8 cellular contexts compared by ENCODE assay signal in the genomic region with DNA sequence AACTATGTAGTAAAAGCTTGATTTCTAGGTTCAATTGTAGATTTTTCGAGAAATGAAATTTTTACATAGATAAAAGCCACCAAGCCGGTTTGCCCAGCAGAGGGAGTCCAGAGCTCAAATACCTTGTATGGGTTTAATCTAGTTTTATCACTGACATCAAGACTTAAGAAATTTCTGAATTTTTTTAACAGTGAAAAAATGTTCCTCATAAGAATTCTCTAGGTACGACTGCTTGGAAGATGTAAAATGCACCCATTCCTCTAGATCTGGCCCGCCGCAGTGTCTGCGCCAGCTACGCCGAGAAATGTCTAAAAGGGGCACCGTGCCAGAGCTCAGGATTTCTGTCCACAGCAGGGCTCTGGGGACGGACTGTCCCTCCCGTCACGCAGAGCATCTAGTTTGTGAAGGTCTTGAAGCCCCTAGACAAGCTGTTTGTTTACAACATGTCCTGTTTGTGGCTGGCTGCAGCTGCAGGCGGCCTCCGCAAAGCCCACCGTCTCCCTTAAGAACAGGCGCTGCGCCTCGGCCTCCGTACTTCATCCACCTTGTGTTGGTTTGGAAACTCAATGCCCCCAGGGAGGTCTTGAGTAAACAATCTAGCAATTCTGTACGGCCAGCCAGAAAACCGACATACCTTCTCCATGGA. TPM values are rescaled to one million over a fixed set of nuclear protein-coding genes. Genes with fewer than 3 reads are reported as not detected.
DNase-seq lines count a peak whose midpoint lies in the region; ATAC-seq and TF ChIP-seq lines count a peak whose summit lies in the region.

No MANE protein-coding gene starts in this region.

- H3K9me3 ChIP-seq in trophoblast cell (ENCODE audit: insufficient read depth, low read depth, low read length): no peaks in the 10 kb centered on the region

- no peaks in the 10 kb centered on the region for H3K9me3 Mint-ChIP-seq in activated naive CD4-positive, alpha-beta T cell treated with anti-CD3 and anti-CD28 coated beads, Interleukin-2, amount 50 U/mL, for 72 hours

- no CpG with 5 or more reads among the region's 21 CpGs for WGBS in trophoblast cell (ENCODE audit: extremely low coverage, insufficient coverage, insufficient read length)

- DNase-seq in activated naive CD4-positive, alpha-beta T cell treated with Interleukin-2 at 50 U/mL for 16 hours: peak; percentile 36
- no peak for DNase-seq in activated naive CD4-positive, alpha-beta T cell treated with anti-CD3 and anti-CD28 coated beads, Interleukin-2, amount 50 U/mL, for 72 hours (ENCODE audit: low spot score in 2 of 2)
- no peak for DNase-seq in epithelial cell of proximal tubule (ENCODE audit: low read depth)
- DNase-seq in trophoblast cell: peak; percentile 56 to 88
- DNase-seq in ecto neural progenitor cell (ENCODE audit: low spot score): no peak

- no peaks in the 10 kb centered on the region for H3K79me2 ChIP-seq in trophoblast cell (ENCODE audit: control insufficient read depth, insufficient read depth, low read length, poor library complexity)

- no peak overlapping the region for H2BK5ac ChIP-seq in trophoblast cell (ENCODE audit: low read depth, low read length, poor library complexity)

- peak; percentile 73 for TF ChIP-seq CTCF in epithelial cell of proximal tubule (conservative IDR thresholded peaks at IDR 0.05; ENCODE audit: low read depth, low read length)

- no peaks in the 10 kb centered on the region for H3K79me1 ChIP-seq in trophoblast cell (ENCODE audit: low read length)

- H3K36me3 Mint-ChIP-seq in activated naive CD4-positive, alpha-beta T cell treated with anti-CD3 and anti-CD28 coated beads, Interleukin-2, amount 50 U/mL, for 72 hours: peaks cover 0 to 4% of the 10 kb centered on the region in 2 donors

- H4K8ac ChIP-seq in trophoblast cell (ENCODE audit: low read depth, low read length): no peak overlapping the region

- no peaks in the 10 kb centered on the region for H3K4me1 ChIP-seq in trophoblast cell (ENCODE audit: control insufficient read depth in 1 of 2, insufficient read depth in 2 of 2, low read length in 2 of 2)

- H3K14ac ChIP-seq in trophoblast cell (ENCODE audit: low read length): no peak overlapping the region

- H3K23ac ChIP-seq in trophoblast cell (ENCODE audit: low read length): no peak overlapping the region

- H3K18ac ChIP-seq in trophoblast cell (ENCODE audit: low read length): no peak overlapping the region

- no peak overlapping the region for H2AK5ac ChIP-seq in trophoblast cell (ENCODE audit: low read length)

- no peak overlapping the region for H2BK12ac ChIP-seq in trophoblast cell (ENCODE audit: low read length)

- H3K4me3 ChIP-seq in epithelial cell of proximal tubule (ENCODE audit: low read depth, low read length) (no peak overlapping the region), trophoblast cell (ENCODE audit: low read depth, low read length) (no peak overlapping the region)

- no peak overlapping the region for H4K91ac ChIP-seq in trophoblast cell (ENCODE audit: low read depth, low read length)

- H2AFZ ChIP-seq in trophoblast cell (ENCODE audit: insufficient read depth, low read length, poor library complexity): no peak overlapping the region

- no peak overlapping the region for H4K12ac ChIP-seq in trophoblast cell (ENCODE audit: low read depth, low read length)

- H3K4ac ChIP-seq in trophoblast cell (ENCODE audit: low read depth, low read length): no peak overlapping the region

- no peak overlapping the region for H3K9ac ChIP-seq in trophoblast cell (ENCODE audit: low read length)

- H3K4me2 ChIP-seq in trophoblast cell (ENCODE audit: low read length): no peak overlapping the region

- ATAC-seq in activated naive CD4-positive, alpha-beta T cell treated with anti-CD3 and anti-CD28 coated beads, Interleukin-2, amount 50 U/mL, for 72 hours: no peak
- ATAC-seq in SK-N-SH treated with all-trans-retinoic acid at 6 μM for 48 hours (peak; percentile 72), HG02938 (IDR thresholded peaks at IDR 0.05; ENCODE audit: unreplicated experiment) (no peak), GM21526 (IDR thresholded peaks at IDR 0.05; ENCODE audit: low FRiP score, unreplicated experiment) (no peak)

- H3K27ac Mint-ChIP-seq in activated naive CD4-positive, alpha-beta T cell treated with anti-CD3 and anti-CD28 coated beads, Interleukin-2, amount 50 U/mL, for 72 hours: no peak overlapping the region

- no peaks in the 10 kb centered on the region for H3K27me3 ChIP-seq in trophoblast cell (ENCODE audit: insufficient read depth, low read length)

- H2BK120ac ChIP-seq in trophoblast cell (ENCODE audit: insufficient read depth, low read length, poor library complexity): no peak overlapping the region

- peaks cover 50 to 51% of the 10 kb centered on the region in 2 experiments for H3K36me3 ChIP-seq in trophoblast cell (ENCODE audit: control insufficient read depth in 1 of 2, insufficient read depth in 2 of 2, low read length in 2 of 2)

- no peak overlapping the region for H3K27ac ChIP-seq in trophoblast cell (ENCODE audit: low read depth, low read length)

TF ChIP-seq in SK-N-SH treated with all-trans-retinoic acid at 6 μM for 48 hours, 23 proteins besides CTCF, POLR2A, EP300 and RAD21:
- no peak for TF ChIP-seq ISL1 (CRISPR knock-in tag; IDR thresholded peaks at IDR 0.05)
- no peak for TF ChIP-seq GLIS3 (CRISPR knock-in tag; IDR thresholded peaks at IDR 0.05)
- TF ChIP-seq ZFP3 (CRISPR knock-in tag; IDR thresholded peaks at IDR 0.05): no peak
- TF ChIP-seq, protein P1, sequence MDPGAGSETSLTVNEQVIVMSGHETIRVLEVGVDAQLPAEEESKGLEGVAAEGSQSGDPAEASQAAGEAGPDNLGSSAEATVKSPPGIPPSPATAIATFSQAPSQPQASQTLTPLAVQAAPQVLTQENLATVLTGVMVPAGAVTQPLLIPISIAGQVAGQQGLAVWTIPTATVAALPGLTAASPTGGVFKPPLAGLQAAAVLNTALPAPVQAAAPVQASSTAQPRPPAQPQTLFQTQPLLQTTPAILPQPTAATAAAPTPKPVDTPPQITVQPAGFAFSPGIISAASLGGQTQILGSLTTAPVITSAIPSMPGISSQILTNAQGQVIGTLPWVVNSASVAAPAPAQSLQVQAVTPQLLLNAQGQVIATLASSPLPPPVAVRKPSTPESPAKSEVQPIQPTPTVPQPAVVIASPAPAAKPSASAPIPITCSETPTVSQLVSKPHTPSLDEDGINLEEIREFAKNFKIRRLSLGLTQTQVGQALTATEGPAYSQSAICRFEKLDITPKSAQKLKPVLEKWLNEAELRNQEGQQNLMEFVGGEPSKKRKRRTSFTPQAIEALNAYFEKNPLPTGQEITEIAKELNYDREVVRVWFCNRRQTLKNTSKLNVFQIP (CRISPR knock-in tag; IDR thresholded peaks at IDR 0.05; ENCODE audit: borderline replicate concordance, low read depth): no peak
- TF ChIP-seq ZNF8 (CRISPR knock-in tag; IDR thresholded peaks at IDR 0.05): no peak
- no peak for TF ChIP-seq ESRRG (CRISPR knock-in tag; IDR thresholded peaks at IDR 0.05)
- TF ChIP-seq SNAI2 (CRISPR knock-in tag; IDR thresholded peaks at IDR 0.05): no peak
- TF ChIP-seq, protein P2, sequence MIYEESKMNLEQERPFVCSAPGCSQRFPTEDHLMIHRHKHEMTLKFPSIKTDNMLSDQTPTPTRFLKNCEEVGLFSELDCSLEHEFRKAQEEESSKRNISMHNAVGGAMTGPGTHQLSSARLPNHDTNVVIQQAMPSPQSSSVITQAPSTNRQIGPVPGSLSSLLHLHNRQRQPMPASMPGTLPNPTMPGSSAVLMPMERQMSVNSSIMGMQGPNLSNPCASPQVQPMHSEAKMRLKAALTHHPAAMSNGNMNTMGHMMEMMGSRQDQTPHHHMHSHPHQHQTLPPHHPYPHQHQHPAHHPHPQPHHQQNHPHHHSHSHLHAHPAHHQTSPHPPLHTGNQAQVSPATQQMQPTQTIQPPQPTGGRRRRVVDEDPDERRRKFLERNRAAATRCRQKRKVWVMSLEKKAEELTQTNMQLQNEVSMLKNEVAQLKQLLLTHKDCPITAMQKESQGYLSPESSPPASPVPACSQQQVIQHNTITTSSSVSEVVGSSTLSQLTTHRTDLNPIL (CRISPR knock-in tag; IDR thresholded peaks at IDR 0.05; ENCODE audit: low read depth): no peak
- TF ChIP-seq PPARA (CRISPR knock-in tag; IDR thresholded peaks at IDR 0.05; ENCODE audit: borderline replicate concordance): no peak
- TF ChIP-seq, protein P3, sequence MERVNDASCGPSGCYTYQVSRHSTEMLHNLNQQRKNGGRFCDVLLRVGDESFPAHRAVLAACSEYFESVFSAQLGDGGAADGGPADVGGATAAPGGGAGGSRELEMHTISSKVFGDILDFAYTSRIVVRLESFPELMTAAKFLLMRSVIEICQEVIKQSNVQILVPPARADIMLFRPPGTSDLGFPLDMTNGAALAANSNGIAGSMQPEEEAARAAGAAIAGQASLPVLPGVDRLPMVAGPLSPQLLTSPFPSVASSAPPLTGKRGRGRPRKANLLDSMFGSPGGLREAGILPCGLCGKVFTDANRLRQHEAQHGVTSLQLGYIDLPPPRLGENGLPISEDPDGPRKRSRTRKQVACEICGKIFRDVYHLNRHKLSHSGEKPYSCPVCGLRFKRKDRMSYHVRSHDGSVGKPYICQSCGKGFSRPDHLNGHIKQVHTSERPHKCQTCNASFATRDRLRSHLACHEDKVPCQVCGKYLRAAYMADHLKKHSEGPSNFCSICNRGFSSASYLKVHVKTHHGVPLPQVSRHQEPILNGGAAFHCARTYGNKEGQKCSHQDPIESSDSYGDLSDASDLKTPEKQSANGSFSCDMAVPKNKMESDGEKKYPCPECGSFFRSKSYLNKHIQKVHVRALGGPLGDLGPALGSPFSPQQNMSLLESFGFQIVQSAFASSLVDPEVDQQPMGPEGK (CRISPR knock-in tag; IDR thresholded peaks at IDR 0.05; ENCODE audit: borderline replicate concordance): no peak
- no peak for TF ChIP-seq BACH2 (CRISPR knock-in tag; IDR thresholded peaks at IDR 0.05; ENCODE audit: borderline replicate concordance)
- no peak for TF ChIP-seq ZFP30 (CRISPR knock-in tag; IDR thresholded peaks at IDR 0.05)

RNA-seq across cellular contexts. Expression of a gene that starts 24.8 kb away (rescaled TPM):
- 10 to 100 TPM; 64.7 to 83.4 TPM for total RNA-seq in activated naive CD4-positive, alpha-beta T cell treated with anti-CD3 and anti-CD28 coated beads, Interleukin-2, amount 50 U/mL, for 72 hours
- total RNA-seq in epithelial cell of proximal tubule: 39.3 and 39.5 TPM in 2 replicates
- 81.7 and 82.7 TPM in 2 replicates for polyA plus RNA-seq in trophoblast cell (2013)

RNA-seq across cellular contexts. Expression of a gene that starts 33.4 kb away (rescaled TPM):
- total RNA-seq in activated naive CD4-positive, alpha-beta T cell treated with anti-CD3 and anti-CD28 coated beads, Interleukin-2, amount 50 U/mL, for 72 hours: 10 to 100 TPM; 25.3 to 36.0 TPM
- total RNA-seq in epithelial cell of proximal tubule: 14.8 and 18.0 TPM in 2 replicates
- 7.8 TPM in 2 replicates for polyA plus RNA-seq in trophoblast cell (2013)

Comparison
In these comparisons a context has a peak if more than half of its experiments do, and no peak if none do; other contexts are left out.
1. DNase-seq: peak in activated naive CD4-positive, alpha-beta T cell treated with Interleukin-2 at 50 U/mL for 16 hours (single experiment) and trophoblast cell (2 of 2); none in activated naive CD4-positive, alpha-beta T cell treated with anti-CD3 and anti-CD28 coated beads, Interleukin-2, amount 50 U/mL, for 72 hours (0 of 2), epithelial cell of proximal tubule (single experiment) and ecto neural progenitor cell (single experiment).